In the genomic region with DNA sequence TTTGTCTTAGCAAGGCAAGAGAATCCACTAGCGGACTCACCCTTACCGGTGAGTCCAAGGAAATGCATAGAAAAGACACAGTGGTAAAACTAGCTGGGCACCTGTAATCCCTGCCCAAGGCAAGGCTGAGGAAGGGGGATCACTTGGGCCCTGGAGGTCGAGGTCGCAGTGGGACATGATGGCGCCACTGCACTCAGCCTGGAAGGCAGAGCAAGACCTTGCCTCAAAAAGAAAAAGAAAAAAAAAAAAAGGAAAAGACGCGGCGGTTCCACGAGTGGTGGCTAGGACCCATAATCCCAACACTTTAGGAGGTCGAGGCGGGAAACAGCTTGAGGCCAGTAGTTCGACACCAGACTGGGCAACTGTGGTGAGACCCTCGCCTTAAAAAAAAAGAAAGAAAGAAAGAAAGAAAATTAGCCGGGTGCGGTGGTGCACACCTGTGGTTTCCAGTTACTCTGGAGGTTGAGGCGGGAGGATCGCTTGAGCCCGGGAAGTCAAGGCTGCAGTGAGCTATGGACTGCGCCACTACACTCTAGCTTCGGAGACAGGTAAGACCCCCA, we compare ENCODE assay signal across 8 cellular contexts. TPM values are rescaled to one million over a fixed set of nuclear protein-coding genes. Genes with fewer than 3 reads are reported as not detected.
DNase-seq lines count a peak whose midpoint lies in the region; ATAC-seq and TF ChIP-seq lines count a peak whose summit lies in the region.

No MANE protein-coding gene starts in this region.

- H3K4me2 ChIP-seq in BLaER1 = peak overlapping the region; percentile 56

- peaks cover 35% of the 10 kb centered on the region for H4K20me1 ChIP-seq in BLaER1

- peaks cover 28 to 35% of the 10 kb centered on the region in 2 donors for H3K4me1 Mint-ChIP-seq in effector memory CD8-positive, alpha-beta T cell (ENCODE audit: low read depth in 2 of 2)
- H3K4me1 Mint-ChIP-seq in neural crest cell = peaks cover 22% of the 10 kb centered on the region

- TF ChIP-seq CTCF in neural crest cell (conservative IDR thresholded peaks at IDR 0.05) = no peak

- no peaks in the 10 kb centered on the region for H3K36me3 ChIP-seq in BLaER1
- H3K36me3 ChIP-seq in NT2/D1 (ENCODE audit: insufficient read depth, insufficient read length, low read length) = no peaks in the 10 kb centered on the region

- H3K36me3 Mint-ChIP-seq in effector memory CD8-positive, alpha-beta T cell (ENCODE audit: insufficient read depth) = peaks cover 21% of the 10 kb centered on the region
- no peaks in the 10 kb centered on the region for H3K36me3 Mint-ChIP-seq in neural crest cell (ENCODE audit: low read depth)

- no peaks in the 10 kb centered on the region for H3K9me3 ChIP-seq in BLaER1
- H3K9me3 ChIP-seq in NT2/D1 (ENCODE audit: insufficient read depth, low read length) = no peaks in the 10 kb centered on the region

- H3K9ac ChIP-seq in BLaER1 (peak overlapping the region; percentile 27; the same call in 1 of the 2 replicates), NT2/D1 (ENCODE audit: insufficient read length, low read depth) (peak overlapping the region; percentile 92)

- peak overlapping the region; percentile 93 for H3K27ac ChIP-seq in BLaER1

- no peaks in the 10 kb centered on the region for H3K27me3 Mint-ChIP-seq in effector memory CD8-positive, alpha-beta T cell
- peaks cover 11% of the 10 kb centered on the region for H3K27me3 Mint-ChIP-seq in neural crest cell (ENCODE audit: low read depth)

- no peaks in the 10 kb centered on the region for H3K9me3 Mint-ChIP-seq in effector memory CD8-positive, alpha-beta T cell
- H3K9me3 Mint-ChIP-seq in neural crest cell = no peaks in the 10 kb centered on the region

- H3K4me1 ChIP-seq in BLaER1 = peaks cover 26% of the 10 kb centered on the region
- no peaks in the 10 kb centered on the region for H3K4me1 ChIP-seq in NT2/D1 (ENCODE audit: insufficient read depth, insufficient read length)

- peak overlapping the region; percentile 95 for H3K4me3 ChIP-seq in BLaER1
- peak overlapping the region; percentile 86 for H3K4me3 ChIP-seq in NT2/D1 (ENCODE audit: insufficient read length, low read depth)

- no peak for ATAC-seq in effector memory CD8-positive, alpha-beta T cell (replicated peaks)
- no peak for ATAC-seq in GM21576 (IDR thresholded peaks at IDR 0.05; ENCODE audit: unreplicated experiment)

- no peak for DNase-seq in NT2/D1 (ENCODE audit: low read depth, low spot score)
- peak in 1 of 3 experiments; percentile 3 for DNase-seq in effector memory CD8-positive, alpha-beta T cell
- no peak for DNase-seq in neural crest cell (ENCODE audit: low read depth, low spot score)
- DNase-seq in foreskin melanocyte = no peak
- no peak for DNase-seq in NCI-H748 (lab: John Stamatoyannopoulos, UW; ENCODE audit: unreplicated experiment)
- DNase-seq in NCI-H2196 (lab: John Stamatoyannopoulos, UW; ENCODE audit: unreplicated experiment) = no peak

- H3K27me3 ChIP-seq in BLaER1 = peaks cover 24% of the 10 kb centered on the region; the same call in 1 of the 2 replicates
- peaks cover 12% of the 10 kb centered on the region for H3K27me3 ChIP-seq in NT2/D1 (ENCODE audit: insufficient read depth, insufficient read length)

- H3K4me3 Mint-ChIP-seq in effector memory CD8-positive, alpha-beta T cell = peak overlapping the region; percentile 83 to 88
- peak overlapping the region; percentile 92 for H3K4me3 Mint-ChIP-seq in neural crest cell

- peak overlapping the region; percentile 91 to 92 for H3K27ac Mint-ChIP-seq in effector memory CD8-positive, alpha-beta T cell
- peak overlapping the region; percentile 13 for H3K27ac Mint-ChIP-seq in neural crest cell (ENCODE audit: unreplicated experiment)

RNA-seq across cellular contexts. Expression of a gene that starts 0.8 kb away (rescaled TPM):
- total RNA-seq in neural crest cell = 2.7 and 3.3 TPM in 2 replicates
